Comparison of ENCODE assay signal across 17 cellular contexts in the genomic region with DNA sequence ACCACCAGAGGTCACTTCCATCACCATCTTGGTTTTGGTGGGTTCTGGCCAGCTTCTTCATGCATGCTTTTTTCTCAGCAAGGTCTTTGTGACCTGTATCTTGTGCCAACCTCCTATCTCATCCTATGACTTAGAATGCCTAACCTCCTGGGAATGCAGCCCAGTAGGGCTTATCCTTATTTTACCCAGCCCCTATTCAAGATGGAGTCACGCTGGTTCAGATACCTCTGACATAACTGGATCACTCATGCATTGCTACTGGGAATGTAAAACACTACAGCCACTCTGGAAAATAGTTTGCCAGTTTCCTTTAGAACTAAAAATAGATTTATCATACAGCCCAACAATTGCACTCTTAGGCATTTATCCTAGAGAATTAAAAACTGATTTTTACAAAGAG.
"Had no signal": no experiment of that assay in that cellular context is flagged by ENCODE, and none has a peak within 500 bp of the region (broad histone marks: within the 10 kb centered on the region; RNA-seq: fewer than 3 reads in every experiment).

No MANE protein-coding gene starts in this region.

- ATAC-seq: activated CD4-positive, CD25-positive, alpha-beta regulatory T cell treated with anti-CD3 and anti-CD28 coated beads, Interleukin-2, amount 50 U/mL, for 24 hours; activated CD8-positive, alpha-beta T cell treated with anti-CD3 and anti-CD28 coated beads, Interleukin-2, amount 10 ng/mL, durations not matched to agents 7 days and 5 days; gastrocnemius medialis; natural killer cell treated with Interleukin-12 subunit alpha and Interleukin-12 subunit beta and Interleukin-15 and Interleukin-18, amount 100 ng/mL, for 72 hours had no signal

- H3K4me1 Mint-ChIP-seq: activated CD4-positive, alpha-beta T cell treated with anti-CD3 and anti-CD28 coated beads, Interleukin-2, amount 10 ng/mL, durations not matched to agents 7 days and 5 days had no signal

- H3K36me3 ChIP-seq: gastrocnemius medialis, neutrophil, pancreas, thyroid gland had no signal

- H3K4me3 ChIP-seq: gastrocnemius medialis, lung, pancreas, thyroid gland had no signal

- H3K27ac ChIP-seq: gastrocnemius medialis, neutrophil, pancreas, thyroid gland had no signal

- H3K4me3 Mint-ChIP-seq: activated CD4-positive, alpha-beta T cell treated with anti-CD3 and anti-CD28 coated beads, Interleukin-2, amount 10 ng/mL, durations not matched to agents 7 days and 5 days; activated CD8-positive, alpha-beta T cell treated with anti-CD3 and anti-CD28 coated beads, Interleukin-2, amount 10 ng/mL, durations not matched to agents 7 days and 5 days; activated naive CD4-positive, alpha-beta T cell treated with anti-CD3 and anti-CD28 coated beads for 36 hours; activated T-cell treated with anti-CD3 and anti-CD28 coated beads, Interleukin-2, amount 50 U/mL, for 24 hours; mesothelial cell of epicardium; natural killer cell treated with Interleukin-12 subunit alpha and Interleukin-12 subunit beta and Interleukin-15 and Interleukin-18, amount 100 ng/mL, for 72 hours had no signal

- H3K27ac Mint-ChIP-seq: activated CD4-positive, alpha-beta T cell treated with anti-CD3 and anti-CD28 coated beads, Interleukin-2, amount 10 ng/mL, durations not matched to agents 7 days and 5 days; activated CD8-positive, alpha-beta T cell treated with anti-CD3 and anti-CD28 coated beads, Interleukin-2, amount 10 ng/mL, durations not matched to agents 7 days and 5 days; activated naive CD4-positive, alpha-beta T cell treated with anti-CD3 and anti-CD28 coated beads for 36 hours; activated T-cell treated with anti-CD3 and anti-CD28 coated beads, Interleukin-2, amount 50 U/mL, for 24 hours; activated T-helper 2 cell treated with anti-CD3 and anti-CD28 coated beads, Interferon-gamma antibody, Interleukin-2, Interleukin-4, amounts not matched to agents 10 μg/mL and 5 μg/mL and 100 μg/mL, durations not matched to agents 14 hours and 24 hours and 36 hours; natural killer cell treated with Interleukin-12 subunit alpha and Interleukin-12 subunit beta and Interleukin-15 and Interleukin-18, amount 100 ng/mL, for 72 hours had no signal

- H3K36me3 Mint-ChIP-seq: mesothelial cell of epicardium; natural killer cell treated with Interleukin-12 subunit alpha and Interleukin-12 subunit beta and Interleukin-15 and Interleukin-18, amount 100 ng/mL, for 72 hours had no signal

- H3K9me3 Mint-ChIP-seq: activated CD4-positive, alpha-beta T cell treated with anti-CD3 and anti-CD28 coated beads, Interleukin-2, amount 10 ng/mL, durations not matched to agents 7 days and 5 days; activated naive CD4-positive, alpha-beta T cell treated with anti-CD3 and anti-CD28 coated beads for 36 hours; activated T-cell treated with anti-CD3 and anti-CD28 coated beads, Interleukin-2, amount 50 U/mL, for 24 hours; activated T-helper 2 cell treated with anti-CD3 and anti-CD28 coated beads, Interferon-gamma antibody, Interleukin-2, Interleukin-4, amounts not matched to agents 10 μg/mL and 5 μg/mL and 100 μg/mL, durations not matched to agents 14 hours and 24 hours and 36 hours had no signal

- H3K4me1 ChIP-seq: pancreas had no signal

- H3K27me3 ChIP-seq: gastrocnemius medialis, neutrophil, pancreas, thyroid gland had no signal

- DNase-seq: activated CD4-positive, alpha-beta T cell treated with anti-CD3 and anti-CD28 coated beads, Interleukin-2, amount 10 ng/mL, durations not matched to agents 7 days and 5 days; activated CD8-positive, alpha-beta T cell treated with anti-CD3 and anti-CD28 coated beads, Interleukin-2, amount 10 ng/mL, durations not matched to agents 7 days and 5 days; activated naive CD4-positive, alpha-beta T cell treated with anti-CD3 and anti-CD28 coated beads for 36 hours; activated T-cell treated with anti-CD3 and anti-CD28 coated beads, Interleukin-2, amount 50 U/mL, for 24 hours; anterior cingulate cortex; cortex of kidney; gastrocnemius medialis; stimulated activated naive CD4-positive, alpha-beta T cell; T1000; thyroid gland had no signal

- H3K9me3 ChIP-seq: gastrocnemius medialis, neutrophil, pancreas, thyroid gland had no signal
